In the genomic region with DNA sequence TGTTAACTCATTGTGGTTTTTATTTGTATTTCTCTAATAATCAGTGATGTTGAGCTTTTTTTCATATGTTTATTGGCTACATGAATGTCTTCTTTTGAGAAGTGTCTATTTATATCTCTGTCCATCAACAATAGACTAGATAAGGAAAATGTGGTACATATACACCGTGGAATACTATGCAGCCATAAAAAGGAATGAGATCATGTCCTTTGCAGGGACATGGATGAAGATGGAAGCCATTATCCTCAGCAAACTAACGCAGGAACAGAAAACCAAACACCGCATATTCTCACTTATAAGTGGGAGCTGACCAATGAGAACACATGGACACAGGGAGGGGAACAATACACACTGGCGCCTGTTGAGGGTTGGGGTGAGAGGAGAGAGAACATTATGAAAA, we compare ENCODE assay signal across 8 cellular contexts. TPM values are rescaled to one million over a fixed set of nuclear protein-coding genes. Genes with fewer than 3 reads are reported as not detected.
"Had no signal": no experiment of that assay in that cellular context is flagged by ENCODE, and none has a peak within 500 bp of the region (broad histone marks: within the 10 kb centered on the region; RNA-seq: fewer than 3 reads in every experiment).

No MANE protein-coding gene starts in this region.

RNA-seq across cellular contexts. Expression of gene RANBP3L, which starts 40.0 kb away (rescaled TPM):
- total RNA-seq: activated naive CD4-positive, alpha-beta T cell treated with anti-CD3 and anti-CD28 coated beads, Interleukin-2, amount 50 U/mL, for 72 hours; activated naive CD8-positive, alpha-beta T cell treated with anti-CD3 and anti-CD28 coated beads, Interleukin-2, amount 10 ng/mL, durations not matched to agents 7 days and 5 days; activated T-helper 1 cell treated with anti-CD3 and anti-CD28 coated beads, Interleukin-12 subunit alpha, Interleukin-12 subunit beta, Interleukin-2, Interleukin-4 antibody, amounts not matched to agents 30 ng/mL and 10 ng/mL and 1 ng/mL, durations not matched to agents 14 hours and 24 hours and 36 hours; activated T-helper 17 cell treated with anti-CD3 and anti-CD28 coated beads, Interleukin-2, amount 50 U/mL, for 72 hours; activated T-helper 2 cell treated with anti-CD3 and anti-CD28 coated beads, Interferon-gamma antibody, Interleukin-2, Interleukin-4, amounts not matched to agents 10 μg/mL and 5 μg/mL and 100 μg/mL, durations not matched to agents 14 hours and 24 hours and 36 hours; ascending aorta; astrocyte; bronchial epithelial cell had no signal
